In the genomic region with DNA sequence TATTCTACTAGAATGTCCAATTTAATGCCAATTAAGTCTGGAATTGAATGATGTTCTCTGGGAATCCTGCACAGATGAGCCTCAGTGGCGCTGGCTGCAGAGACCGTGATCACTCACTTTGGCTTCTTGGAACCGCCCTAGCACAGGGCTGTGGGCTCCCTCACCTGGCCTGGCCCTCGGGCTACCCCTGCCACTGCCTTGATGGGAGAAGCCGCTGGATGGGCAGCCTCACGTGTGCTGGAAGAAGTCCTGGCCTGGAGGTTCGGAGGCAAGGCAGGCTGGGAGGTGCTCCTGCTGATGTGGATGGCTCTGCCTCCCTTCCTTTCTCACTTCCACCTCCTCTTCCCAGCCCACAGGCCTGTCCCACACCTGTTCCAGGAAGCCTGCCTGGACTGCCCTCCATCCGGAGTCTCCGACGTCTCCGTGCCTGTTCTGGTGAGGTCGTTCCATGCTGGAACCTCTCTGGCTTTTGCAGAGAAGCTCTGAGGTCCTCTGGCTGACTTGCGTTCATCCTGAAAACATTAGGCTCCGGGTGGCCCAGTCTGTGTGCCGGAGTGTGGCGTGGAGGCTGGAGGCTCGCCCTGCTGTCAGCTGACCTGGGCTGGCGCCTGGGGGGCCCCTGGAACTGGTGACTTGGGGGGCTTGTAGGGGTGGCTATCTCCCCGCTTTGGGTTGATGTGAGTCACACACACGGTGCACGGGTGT, we compare ENCODE assay signal across 1 cellular context.
TF ChIP-seq lines count a peak whose summit lies in the region.

No MANE protein-coding gene starts in this region.

TF ChIP-seq in H1, 55 proteins besides CTCF, POLR2A, EP300 and RAD21:
- TF ChIP-seq MAFK (IDR thresholded peaks at IDR 0.05; ENCODE audit: low read depth, low read length) (no peak), GABPA (IDR thresholded peaks at IDR 0.05; ENCODE audit: borderline replicate concordance, insufficient read depth, low read length) (no peak), POLR2AphosphoS5 (IDR thresholded peaks at IDR 0.05; ENCODE audit: low read depth, low read length) (no peak), CTBP2 (IDR thresholded peaks at IDR 0.05; ENCODE audit: borderline replicate concordance, insufficient read depth, insufficient read length, low read length) (no peak), GTF2F1 (IDR thresholded peaks at IDR 0.05; ENCODE audit: borderline replicate concordance, low read depth, low read length) (no peak), RFX5 (IDR thresholded peaks at IDR 0.05; ENCODE audit: borderline replicate concordance, low read depth, low read length) (no peak), JUND (IDR thresholded peaks at IDR 0.05; ENCODE audit: low read length) (no peak), RXRA (IDR thresholded peaks at IDR 0.05; ENCODE audit: insufficient read depth, low read depth, low read length) (no peak), FOSL1 (IDR thresholded peaks at IDR 0.05; ENCODE audit: insufficient read depth, low read depth, low read length) (no peak), POU5F1 (IDR thresholded peaks at IDR 0.05; ENCODE audit: low read depth, low read length) (no peak), SP2 (IDR thresholded peaks at IDR 0.05; ENCODE audit: low read length) (no peak), SAP30 (IDR thresholded peaks at IDR 0.05; ENCODE audit: insufficient read depth, insufficient replicate concordance, low read length) (no peak), YY1 (IDR thresholded peaks at IDR 0.05; ENCODE audit: low read depth, low read length) (no peak)
- TF ChIP-seq, protein P1, sequence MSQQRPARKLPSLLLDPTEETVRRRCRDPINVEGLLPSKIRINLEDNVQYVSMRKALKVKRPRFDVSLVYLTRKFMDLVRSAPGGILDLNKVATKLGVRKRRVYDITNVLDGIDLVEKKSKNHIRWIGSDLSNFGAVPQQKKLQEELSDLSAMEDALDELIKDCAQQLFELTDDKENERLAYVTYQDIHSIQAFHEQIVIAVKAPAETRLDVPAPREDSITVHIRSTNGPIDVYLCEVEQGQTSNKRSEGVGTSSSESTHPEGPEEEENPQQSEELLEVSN (IDR thresholded peaks at IDR 0.05) = no peak
